Comparison of ENCODE assay signal across 8 cellular contexts in the genomic region with DNA sequence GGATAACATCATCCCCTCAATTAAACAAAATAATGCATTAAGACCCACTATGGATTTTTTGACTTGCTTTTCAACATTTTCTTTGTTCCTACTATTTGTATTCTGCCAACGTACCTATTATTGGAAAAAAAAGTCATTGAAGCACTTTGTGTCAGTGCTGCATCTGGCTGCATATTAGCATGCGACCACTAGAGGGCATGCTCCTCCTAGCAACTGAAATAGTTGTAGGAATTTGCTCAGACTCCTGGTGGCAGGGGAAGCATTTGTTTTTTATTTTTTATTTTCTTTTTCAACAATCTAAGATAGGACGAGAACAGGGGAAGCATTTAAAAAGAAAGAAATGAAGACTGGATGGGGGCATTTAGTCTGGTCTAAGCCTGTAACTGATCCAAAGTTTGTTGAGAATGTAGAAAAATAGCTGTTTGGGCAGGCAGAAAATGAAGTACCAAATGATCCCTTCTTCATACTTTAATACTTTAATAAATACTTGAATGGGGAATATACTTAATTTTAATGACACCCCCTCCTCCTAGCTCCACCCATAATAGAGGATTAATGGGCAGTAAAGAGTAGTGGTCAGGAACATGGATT. TPM values are rescaled to one million over a fixed set of nuclear protein-coding genes. Genes with fewer than 3 reads are reported as not detected.
DNase-seq lines count a peak whose midpoint lies in the region; ATAC-seq and TF ChIP-seq lines count a peak whose summit lies in the region.

No MANE protein-coding gene starts in this region.

- peak; percentile 94 for ATAC-seq in upper lobe of right lung
- ATAC-seq in HG03159 (IDR thresholded peaks at IDR 0.05; ENCODE audit: unreplicated experiment) = no peak

- H3K4me2 ChIP-seq in MM.1S (ENCODE audit: low read depth, low read length) = no peak overlapping the region
- peak overlapping the region; percentile 14 for H3K4me2 ChIP-seq in SU-DHL-6 (ENCODE audit: low read depth, low read length, poor library complexity, severe bottlenecking)

- no peaks in the 10 kb centered on the region for H4K20me1 ChIP-seq in MM.1S (ENCODE audit: insufficient read depth, low read length)
- H4K20me1 ChIP-seq in SU-DHL-6 (ENCODE audit: low read depth, low read length) = no peaks in the 10 kb centered on the region

- H3K36me3 ChIP-seq in MM.1S (replicated peaks; ENCODE audit: insufficient read depth, low read length) (no peaks in the 10 kb centered on the region), SU-DHL-6 (ENCODE audit: low read length) (no peaks in the 10 kb centered on the region), cardiac muscle cell (no peaks in the 10 kb centered on the region), upper lobe of right lung (no peaks in the 10 kb centered on the region)

- intact Hi-C loops in posterior vena cava (cut with DNase I) = loop anchor here (10.0 kb wide), 2 partner anchors 116 to 126 kb away; partner anchors contain the start of gene FAM90A1 (in 1 of the 2)
- intact Hi-C loops in upper lobe of right lung (cut with DNase I) = no loop called here

- H3K27ac ChIP-seq in MM.1S (ENCODE audit: low read length) (no peak overlapping the region), SU-DHL-6 (ENCODE audit: low read depth, low read length) (no peak overlapping the region), cardiac muscle cell (no peak overlapping the region), upper lobe of right lung (no peak overlapping the region)

- H2AFZ ChIP-seq in MM.1S (ENCODE audit: low read length) (no peak overlapping the region), SU-DHL-6 (ENCODE audit: low read depth, low read length, severe bottlenecking) (peak overlapping the region; percentile 32)

- H3K9me3 Mint-ChIP-seq in activated naive CD8-positive, alpha-beta T cell treated with anti-CD3 and anti-CD28 coated beads for 36 hours = no peaks in the 10 kb centered on the region

- no peaks in the 10 kb centered on the region for H3K4me1 Mint-ChIP-seq in activated naive CD8-positive, alpha-beta T cell treated with anti-CD3 and anti-CD28 coated beads for 36 hours

- H3K9me3 ChIP-seq in MM.1S (replicated peaks; ENCODE audit: insufficient read depth, low read length) (no peaks in the 10 kb centered on the region), SU-DHL-6 (ENCODE audit: insufficient read depth, low read length) (no peaks in the 10 kb centered on the region), cardiac muscle cell (ENCODE audit: low read depth) (no peaks in the 10 kb centered on the region), upper lobe of right lung (no peaks in the 10 kb centered on the region)

- no peak overlapping the region for H3K4me3 Mint-ChIP-seq in activated naive CD8-positive, alpha-beta T cell treated with anti-CD3 and anti-CD28 coated beads for 36 hours

- H3K9ac ChIP-seq in MM.1S (ENCODE audit: low read length) (no peak overlapping the region), SU-DHL-6 (ENCODE audit: low read length) (no peak overlapping the region; the same call in 1 of the 2 replicates)

- H3K4me3 ChIP-seq in MM.1S (ENCODE audit: low read length) (no peak overlapping the region), SU-DHL-6 (ENCODE audit: insufficient read depth, low read length, poor library complexity, severe bottlenecking) (no peak overlapping the region), cardiac muscle cell (no peak overlapping the region), upper lobe of right lung (peak overlapping the region; percentile 17)

- TF ChIP-seq CTCF in GM12873 (IDR thresholded peaks at IDR 0.05; ENCODE audit: insufficient read depth, low read depth, low read length, missing control alignments) (peak; percentile 89), MM.1S (IDR thresholded peaks at IDR 0.05; ENCODE audit: low read length) (peak; percentile 99), SU-DHL-6 (IDR thresholded peaks at IDR 0.05; ENCODE audit: insufficient read depth, low read length, poor library complexity, severe bottlenecking) (peak; percentile 99), cardiac muscle cell (IDR thresholded peaks at IDR 0.05; ENCODE audit: low read depth, low read length) (peak; percentile 97), upper lobe of right lung (IDR thresholded peaks at IDR 0.05) (peak; percentile 98)

- H3K79me2 ChIP-seq in MM.1S (ENCODE audit: low read length) (no peaks in the 10 kb centered on the region), SU-DHL-6 (ENCODE audit: insufficient read depth, low read length) (no peaks in the 10 kb centered on the region)

- H3K4me1 ChIP-seq in MM.1S (ENCODE audit: low read length) (no peaks in the 10 kb centered on the region), cardiac muscle cell (ENCODE audit: low read depth) (no peaks in the 10 kb centered on the region), upper lobe of right lung (no peaks in the 10 kb centered on the region)

- no peak overlapping the region for H3K27ac Mint-ChIP-seq in activated naive CD8-positive, alpha-beta T cell treated with anti-CD3 and anti-CD28 coated beads for 36 hours

- H3F3A ChIP-seq in MM.1S (ENCODE audit: insufficient read depth, low read length) (no peaks in the 10 kb centered on the region), SU-DHL-6 (ENCODE audit: insufficient read depth) (no peaks in the 10 kb centered on the region)

- H3K36me3 Mint-ChIP-seq in activated naive CD8-positive, alpha-beta T cell treated with anti-CD3 and anti-CD28 coated beads for 36 hours = peaks cover 18% of the 10 kb centered on the region

- DNase-seq in MM.1S (peak; percentile 81), cardiac muscle cell (ENCODE audit: low read depth in 1 of 2, low spot score in 1 of 2) (peak; percentile 82 to 83), posterior vena cava (ENCODE audit: low spot score) (peak; percentile 88), upper lobe of right lung (peak; percentile 68)
- peak; percentile 67 for DNase-seq in activated naive CD8-positive, alpha-beta T cell treated with anti-CD3 and anti-CD28 coated beads for 36 hours

- H3K27me3 ChIP-seq in MM.1S (replicated peaks; ENCODE audit: insufficient read depth, low read length) (no peaks in the 10 kb centered on the region), SU-DHL-6 (ENCODE audit: low read length) (no peaks in the 10 kb centered on the region), cardiac muscle cell (no peaks in the 10 kb centered on the region), upper lobe of right lung (no peaks in the 10 kb centered on the region)

- no peaks in the 10 kb centered on the region for H3K27me3 Mint-ChIP-seq in activated naive CD8-positive, alpha-beta T cell treated with anti-CD3 and anti-CD28 coated beads for 36 hours

- H3K9me2 ChIP-seq in MM.1S (replicated peaks; ENCODE audit: insufficient read depth, low read length) = no peaks in the 10 kb centered on the region
- no peaks in the 10 kb centered on the region for H3K9me2 ChIP-seq in SU-DHL-6 (replicated peaks; ENCODE audit: insufficient read depth, low read length)

RNA-seq across cellular contexts. Expression of gene CLEC4A, which starts 14.5 kb away (rescaled TPM):
- total RNA-seq in activated naive CD8-positive, alpha-beta T cell treated with anti-CD3 and anti-CD28 coated beads for 36 hours = under 1 TPM in 1 of 2 experiments, not detected in 1; 0.28 TPM
- total RNA-seq in cardiac muscle cell (1.8 TPM in 1 of 2 replicates, not detected in the other), posterior vena cava (1 to 10 TPM; 1.9 to 2.8 TPM), upper lobe of right lung (8.3 TPM)
- polyA plus RNA-seq in cardiac muscle cell = 0.65 and 1.9 TPM in 2 replicates

RNA-seq across cellular contexts. Expression of gene NECAP1, which starts 26.8 kb away (rescaled TPM):
- total RNA-seq in activated naive CD8-positive, alpha-beta T cell treated with anti-CD3 and anti-CD28 coated beads for 36 hours = 10 to 100 TPM; 26.5 to 28.2 TPM
- total RNA-seq in cardiac muscle cell = 59.9 and 68.9 TPM in 2 replicates
- 43.9 and 47.7 TPM in 2 replicates for polyA plus RNA-seq in cardiac muscle cell
- 10 to 100 TPM; 20.6 to 21.0 TPM for total RNA-seq in posterior vena cava
- total RNA-seq in upper lobe of right lung = 36.7 TPM

RNA-seq across cellular contexts. Expression of gene C3AR1, which starts 42.7 kb away (rescaled TPM):
- 1 to 10 TPM; 2.6 to 2.7 TPM for total RNA-seq in activated naive CD8-positive, alpha-beta T cell treated with anti-CD3 and anti-CD28 coated beads for 36 hours
- total RNA-seq in cardiac muscle cell (not detected in 2 replicates), posterior vena cava (10 to 100 TPM; 17.1 to 26.6 TPM), upper lobe of right lung (45.0 TPM)
- polyA plus RNA-seq in cardiac muscle cell = not detected in 2 replicates

RNA-seq across cellular contexts. Expression of gene ZNF705A, which starts 47.9 kb away (rescaled TPM):
- total RNA-seq in activated naive CD8-positive, alpha-beta T cell treated with anti-CD3 and anti-CD28 coated beads for 36 hours = not detected
- not detected in 2 replicates for total RNA-seq in cardiac muscle cell
- not detected in 2 replicates for polyA plus RNA-seq in cardiac muscle cell
- not detected for total RNA-seq in posterior vena cava
- total RNA-seq in upper lobe of right lung = not detected

Comparison
In these comparisons a context has a peak if more than half of its experiments do, and no peak if none do; other contexts are left out.
1. RNA of gene C3AR1, which starts 42.7 kb away (total RNA-seq): 45.0 TPM in upper lobe of right lung (single experiment) and 17.1 to 26.6 TPM in posterior vena cava; 2.6 to 2.7 TPM in activated naive CD8-positive, alpha-beta T cell treated with anti-CD3 and anti-CD28 coated beads for 36 hours and not detected in cardiac muscle cell; every median in the first group is over 4 times any median in the second.
2. Peak in every context shown above with its lines, with median percentiles within 50 percentile points of each other: CTCF ChIP-seq and DNase-seq.